ENCODE assay signal across 1 cellular context in genomic region chr4:184263910-184264732, GRCh38.
TF ChIP-seq lines count a peak whose summit lies in the region.

No MANE protein-coding gene starts in this region.

TF ChIP-seq in WTC11, 78 proteins besides CTCF, POLR2A, EP300 and RAD21 (continued from another document):
- TF ChIP-seq IRF1 (CRISPR knock-in tag; IDR thresholded peaks at IDR 0.05) = no peak
- TF ChIP-seq ZNF232 (CRISPR knock-in tag; IDR thresholded peaks at IDR 0.05) = no peak
- no peak for TF ChIP-seq RORB (CRISPR knock-in tag; IDR thresholded peaks at IDR 0.05)
- no peak for TF ChIP-seq USF1 (CRISPR knock-in tag; IDR thresholded peaks at IDR 0.05)
- TF ChIP-seq ZNF671 (CRISPR knock-in tag; IDR thresholded peaks at IDR 0.05) = no peak
- no peak for TF ChIP-seq ZBTB43 (CRISPR knock-in tag; IDR thresholded peaks at IDR 0.05)
TF ChIP-seq in WTC11: peak in this region for 0.
